Comparison of ENCODE assay signal across 24 cellular contexts in genomic region chr7:39921505-39922250, GRCh38. TPM values are rescaled to one million over a fixed set of nuclear protein-coding genes. Genes with fewer than 3 reads are reported as not detected.
DNase-seq lines count a peak whose midpoint lies in the region; ATAC-seq and TF ChIP-seq lines count a peak whose summit lies in the region.
"Had no signal": no experiment of that assay in that cellular context is flagged by ENCODE, and none has a peak within 500 bp of the region (broad histone marks: within the 10 kb centered on the region; RNA-seq: fewer than 3 reads in every experiment).

No MANE protein-coding gene starts in this region.

- peak; percentile 12 for DNase-seq in GM23338 (ENCODE audit: low spot score)
- DNase-seq in SK-N-MC (ENCODE audit: low read depth, low spot score) = no peak
- DNase-seq in fibroblast of lung (ENCODE audit: low read depth in 2 of 2) = no peak
- DNase-seq in osteocyte (ENCODE audit: extremely low spot score, unreplicated experiment) = peak; percentile 36
- DNase-seq in NCI-H1105 (lab: John Stamatoyannopoulos, UW) = no peak
- DNase-seq in GM20000 (ENCODE audit: low spot score) = no peak
- no peak for DNase-seq in GDM1 (lab: John Stamatoyannopoulos, UW)
- DNase-seq: ACHN; activated CD4-positive, CD25-positive, alpha-beta regulatory T cell treated with anti-CD3 and anti-CD28 coated beads, Interleukin-2, amount 50 U/mL, for 72 hours; activated CD8-positive, alpha-beta T cell treated with anti-CD3 and anti-CD28 coated beads, Interleukin-2, amount 10 ng/mL, durations not matched to agents 7 days and 5 days; activated naive CD4-positive, alpha-beta T cell treated with Interleukin-2 at 50 U/mL for 16 hours; amygdala; Caco-2; islet precursor cell; NCI-H1417; NCI-H526; ovary; right lobe of liver; T1000 had no signal

- H4K20me1 ChIP-seq in GM23338 (replicated peaks; ENCODE audit: insufficient read depth) (no peaks in the 10 kb centered on the region), fibroblast of lung (ENCODE audit: control insufficient read depth, extremely low read depth, insufficient read depth, low read length) (no peaks in the 10 kb centered on the region)
- H4K20me1 ChIP-seq: BLaER1 treated with 17β-estradiol and CSF1 and Interleukin-3, amounts not matched to agents 10 nM and 100 nM had no signal

- no peaks in the 10 kb centered on the region for H3K36me3 ChIP-seq in GM23338 (ENCODE audit: insufficient read depth)
- H3K36me3 ChIP-seq in SK-N-MC (ENCODE audit: insufficient read depth, low read length) = no peaks in the 10 kb centered on the region
- H3K36me3 ChIP-seq in fibroblast of lung (ENCODE audit: control insufficient read depth, insufficient read depth, low read length) = no peaks in the 10 kb centered on the region
- H3K36me3 ChIP-seq: BLaER1 treated with 17β-estradiol and CSF1 and Interleukin-3, amounts not matched to agents 10 nM and 100 nM; ovary; right lobe of liver had no signal

- H3K27me3 ChIP-seq in GM23338 (ENCODE audit: insufficient read depth) (no peaks in the 10 kb centered on the region), fibroblast of lung (ENCODE audit: control insufficient read depth, insufficient read depth, low read length) (peaks cover 10% of the 10 kb centered on the region)
- H3K27me3 ChIP-seq: BLaER1 treated with 17β-estradiol and CSF1 and Interleukin-3, amounts not matched to agents 10 nM and 100 nM; ovary; right lobe of liver had no signal

- peaks cover 3% of the 10 kb centered on the region for H3K27me3 Mint-ChIP-seq in GM23338 (ENCODE audit: insufficient read depth, low read depth, poor library complexity)
- H3K27me3 Mint-ChIP-seq in osteocyte (ENCODE audit: unreplicated experiment) = peaks cover 49% of the 10 kb centered on the region

- H3K79me2 ChIP-seq in GM23338 (replicated peaks; ENCODE audit: insufficient read depth) = no peaks in the 10 kb centered on the region
- H3K79me2 ChIP-seq in fibroblast of lung (ENCODE audit: control insufficient read depth, insufficient read depth, low read length) = no peaks in the 10 kb centered on the region

- H3K4me1 Mint-ChIP-seq in GM23338 (peaks cover 20% of the 10 kb centered on the region), osteocyte (ENCODE audit: unreplicated experiment) (no peaks in the 10 kb centered on the region)

- ATAC-seq in GM23338 (peak; percentile 58), GM18502 (IDR thresholded peaks at IDR 0.05; ENCODE audit: poor library complexity, unreplicated experiment) (no peak)
- ATAC-seq: activated CD8-positive, alpha-beta T cell treated with anti-CD3 and anti-CD28 coated beads, Interleukin-2, amount 10 ng/mL, durations not matched to agents 7 days and 5 days had no signal

- no peaks in the 10 kb centered on the region for H3F3A ChIP-seq in GM23338 (replicated peaks; ENCODE audit: low read depth)

- no peaks in the 10 kb centered on the region for H3K36me3 Mint-ChIP-seq in GM23338 (ENCODE audit: low read depth)
- no peaks in the 10 kb centered on the region for H3K36me3 Mint-ChIP-seq in osteocyte (ENCODE audit: unreplicated experiment)

- H3K4me3 Mint-ChIP-seq in GM23338 = no peak overlapping the region
- no peak overlapping the region for H3K4me3 Mint-ChIP-seq in osteocyte (ENCODE audit: unreplicated experiment)
- H3K4me3 Mint-ChIP-seq: activated CD8-positive, alpha-beta T cell treated with anti-CD3 and anti-CD28 coated beads, Interleukin-2, amount 10 ng/mL, durations not matched to agents 7 days and 5 days; dendritic cell treated with granulocyte-macrophage colony-stimulating factor and Interleukin-4, amounts not matched to agents 40 ng/mL and 50 ng/mL, for 4 days had no signal

- peak overlapping the region; percentile 50; the same call in 1 of the 2 replicates for H3K27ac Mint-ChIP-seq in GM23338
- no peak overlapping the region for H3K27ac Mint-ChIP-seq in osteocyte (ENCODE audit: unreplicated experiment)
- H3K27ac Mint-ChIP-seq: activated CD8-positive, alpha-beta T cell treated with anti-CD3 and anti-CD28 coated beads, Interleukin-2, amount 10 ng/mL, durations not matched to agents 7 days and 5 days; dendritic cell treated with granulocyte-macrophage colony-stimulating factor and Interleukin-4, amounts not matched to agents 40 ng/mL and 50 ng/mL, for 4 days had no signal

- H3K9me3 Mint-ChIP-seq in GM23338 (no peaks in the 10 kb centered on the region), osteocyte (ENCODE audit: unreplicated experiment) (no peaks in the 10 kb centered on the region)
- H3K9me3 Mint-ChIP-seq: dendritic cell treated with granulocyte-macrophage colony-stimulating factor and Interleukin-4, amounts not matched to agents 40 ng/mL and 50 ng/mL, for 4 days had no signal

- H3K9ac ChIP-seq in SK-N-MC (ENCODE audit: insufficient read length) = no peak overlapping the region
- H3K9ac ChIP-seq in fibroblast of lung (ENCODE audit: insufficient read depth, low read length) = no peak overlapping the region
- H3K9ac ChIP-seq: BLaER1 treated with 17β-estradiol and CSF1 and Interleukin-3, amounts not matched to agents 10 nM and 100 nM had no signal

- no peak overlapping the region for H3K27ac ChIP-seq in GM23338 (ENCODE audit: low read depth)
- H3K27ac ChIP-seq in SK-N-MC = peak overlapping the region; percentile 73
- no peak overlapping the region for H3K27ac ChIP-seq in fibroblast of lung (ENCODE audit: insufficient read depth, low read length)
- H3K27ac ChIP-seq: BLaER1 treated with 17β-estradiol and CSF1 and Interleukin-3, amounts not matched to agents 10 nM and 100 nM; HL-60; ovary had no signal

- H2AFZ ChIP-seq in GM23338 (peak overlapping the region; percentile 85), fibroblast of lung (ENCODE audit: low read length) (no peak overlapping the region)

- TF ChIP-seq CTCF in GM23338 (conservative IDR thresholded peaks at IDR 0.05; ENCODE audit: low read depth in 2 of 2) (no peak), fibroblast of lung (conservative IDR thresholded peaks at IDR 0.05 in 1 of 2, IDR thresholded peaks at IDR 0.05 in 1 of 2; ENCODE audit: low read depth in 1 of 2, low read length in 2 of 2) (no peak), osteocyte (IDR thresholded peaks at IDR 0.05) (no peak), GM20000 (IDR thresholded peaks at IDR 0.05; ENCODE audit: extremely low read depth, missing control alignments) (no peak)

- no peaks in the 10 kb centered on the region for H3K9me3 ChIP-seq in SK-N-MC (ENCODE audit: low read depth, low read length)
- H3K9me3 ChIP-seq in fibroblast of lung (ENCODE audit: control insufficient read depth, insufficient read depth, low read depth, low read length) = no peaks in the 10 kb centered on the region
- H3K9me3 ChIP-seq: Caco-2, ovary, right lobe of liver had no signal

- H3K4me1 ChIP-seq in GM23338 (ENCODE audit: insufficient read depth) = peaks cover 11% of the 10 kb centered on the region
- H3K4me1 ChIP-seq in fibroblast of lung (ENCODE audit: control insufficient read depth, extremely low read depth, insufficient read depth, low read length) = no peaks in the 10 kb centered on the region
- H3K4me1 ChIP-seq: BLaER1 treated with 17β-estradiol and CSF1 and Interleukin-3, amounts not matched to agents 10 nM and 100 nM; Caco-2 had no signal

- H3K4me3 ChIP-seq in GM23338 (no peak overlapping the region), SK-N-MC (no peak overlapping the region), fibroblast of lung (replicated peaks in 1 of 4; ENCODE audit: control extremely low read depth in 1 of 4, insufficient read depth in 1 of 4, low read depth in 3 of 4, low read length in 4 of 4) (no peak overlapping the region)
- H3K4me3 ChIP-seq: BLaER1 treated with 17β-estradiol and CSF1 and Interleukin-3, amounts not matched to agents 10 nM and 100 nM; lung; ovary; right lobe of liver had no signal

- H3K4me2 ChIP-seq in GM23338 = no peak overlapping the region
- H3K4me2 ChIP-seq in fibroblast of lung (ENCODE audit: extremely low read depth, insufficient read depth, low read length) = peak overlapping the region; percentile 13
- H3K4me2 ChIP-seq: BLaER1 treated with 17β-estradiol and CSF1 and Interleukin-3, amounts not matched to agents 10 nM and 100 nM had no signal

- H3K9me2 ChIP-seq in GM23338 (ENCODE audit: insufficient read depth) = 0 out of 2 replicates have a peak, but pooled peaks cover 4% of the 10 kb centered on the region

TF ChIP-seq in GM23338, 12 proteins besides CTCF, POLR2A, EP300 and RAD21 (continues in another document):
- TF ChIP-seq ZNF114 (CRISPR knock-in tag; IDR thresholded peaks at IDR 0.05) (no peak), CREB1 (CRISPR knock-in tag; IDR thresholded peaks at IDR 0.05; ENCODE audit: low read depth) (no peak)

RNA-seq across cellular contexts. Expression of gene CDK13, which starts 28.4 kb away (rescaled TPM):
- total RNA-seq in GM23338 (2014; rRNA removed; shearing (Covaris generic)) = 80.2 and 88.4 TPM in 2 replicates
- polyA plus RNA-seq in GM23338 (2016; fragmentation: Nextera tagmentation; extraction: Ambion mirVana) (38.1 and 39.4 TPM in 2 replicates), fibroblast of lung (32.7 and 35.3 TPM in 2 replicates)
- total RNA-seq in fibroblast of lung (76.3 and 76.8 TPM in 2 replicates), osteocyte (58.7 and 60.6 TPM in 2 replicates)
- 18.0 and 19.5 TPM in 2 replicates for polyA plus RNA-seq in fibroblast of lung (2012)
- 18.2 and 34.5 TPM in 2 replicates for polyA minus RNA-seq in fibroblast of lung (ENCODE audit: low replicate concordance)

Comparison
In these comparisons a context has a peak if more than half of its experiments do, and no peak if none do; other contexts are left out.
1. DNase-seq: peak in GM23338 (single experiment) and osteocyte (single experiment); none in SK-N-MC (single experiment), fibroblast of lung (0 of 2), NCI-H1105 (single experiment), GM20000 (single experiment) and GDM1 (single experiment).